ENCODE assay signal across 16 cellular contexts in the genomic region with DNA sequence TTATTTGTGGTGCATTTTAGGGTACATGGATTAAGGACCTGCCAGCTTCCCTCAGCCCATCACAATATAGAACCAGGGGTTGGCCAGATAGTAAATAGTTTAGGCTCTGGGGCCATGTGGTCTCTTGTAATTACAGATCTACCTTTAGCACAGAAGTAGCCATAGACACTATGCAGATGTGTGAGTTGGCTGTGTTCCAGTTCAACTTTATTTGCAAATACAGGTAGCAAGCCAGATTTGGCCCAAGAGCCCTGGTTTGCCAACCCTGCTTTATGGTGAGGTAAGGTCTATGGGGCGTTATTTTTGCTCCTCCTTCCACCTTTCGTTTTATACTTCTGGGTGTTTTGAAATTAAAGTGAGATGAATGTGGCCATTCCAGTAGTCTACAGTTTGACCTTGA.
"Had no signal": no experiment of that assay in that cellular context is flagged by ENCODE, and none has a peak within 500 bp of the region (broad histone marks: within the 10 kb centered on the region; RNA-seq: fewer than 3 reads in every experiment).

No MANE protein-coding gene starts in this region.

- ATAC-seq: activated CD8-positive, alpha-beta T cell treated with anti-CD3 and anti-CD28 coated beads, Interleukin-2, amount 10 ng/mL, durations not matched to agents 7 days and 5 days; foreskin keratinocyte; stimulated activated naive CD8-positive, alpha-beta T cell treated with anti-CD3 and anti-CD28 coated beads, Interleukin-15, amount 100 ng/mL, for 72 hours; upper lobe of right lung; WTC11 had no signal

- H3K9me3 ChIP-seq: testis, upper lobe of right lung had no signal

- H3K4me3 Mint-ChIP-seq: activated CD8-positive, alpha-beta T cell treated with anti-CD3 and anti-CD28 coated beads, Interleukin-2, amount 10 ng/mL, durations not matched to agents 7 days and 5 days; activated naive CD8-positive, alpha-beta T cell treated with anti-CD3 and anti-CD28 coated beads for 36 hours; brain; central memory CD8-positive, alpha-beta T cell; dendritic cell treated with granulocyte-macrophage colony-stimulating factor and Interleukin-4, amounts not matched to agents 40 ng/mL and 50 ng/mL, for 4 days; stimulated activated naive CD8-positive, alpha-beta T cell treated with anti-CD3 and anti-CD28 coated beads, Interleukin-15, amount 100 ng/mL, for 72 hours; WTC11 had no signal

- H3K27ac Mint-ChIP-seq: activated CD8-positive, alpha-beta T cell treated with anti-CD3 and anti-CD28 coated beads, Interleukin-2, amount 10 ng/mL, durations not matched to agents 7 days and 5 days; activated naive CD8-positive, alpha-beta T cell treated with anti-CD3 and anti-CD28 coated beads for 36 hours; dendritic cell treated with granulocyte-macrophage colony-stimulating factor and Interleukin-4, amounts not matched to agents 40 ng/mL and 50 ng/mL, for 4 days; WTC11 had no signal

- H3K9me3 Mint-ChIP-seq: central memory CD8-positive, alpha-beta T cell; dendritic cell treated with granulocyte-macrophage colony-stimulating factor and Interleukin-4, amounts not matched to agents 40 ng/mL and 50 ng/mL, for 4 days had no signal

- DNase-seq: activated CD4-positive, alpha-beta T cell treated with anti-CD3 and anti-CD28 coated beads for 48 hours; activated CD8-positive, alpha-beta memory T cell treated with anti-CD3 and anti-CD28 coated beads, Interleukin-2, amount 50 U/mL, for 4 hours; activated CD8-positive, alpha-beta T cell treated with anti-CD3 and anti-CD28 coated beads, Interleukin-2, amount 10 ng/mL, durations not matched to agents 7 days and 5 days; activated gamma-delta T cell treated with Interleukin-2 at 50 U/mL for 16 hours; activated naive CD8-positive, alpha-beta T cell treated with anti-CD3 and anti-CD28 coated beads for 36 hours; amygdala; effector memory CD4-positive, alpha-beta T cell; foreskin keratinocyte; stimulated activated CD4-positive, alpha-beta T cell treated with anti-CD3 and anti-CD28 coated beads, Interleukin-1b, Interleukin-23, amount 100 ng/mL, for 48 hours; stimulated activated naive CD8-positive, alpha-beta T cell treated with anti-CD3 and anti-CD28 coated beads, Interleukin-15, amount 100 ng/mL, for 72 hours; testis; upper lobe of right lung had no signal

- H3K27me3 Mint-ChIP-seq: activated naive CD8-positive, alpha-beta T cell treated with anti-CD3 and anti-CD28 coated beads for 36 hours; brain; central memory CD8-positive, alpha-beta T cell; dendritic cell treated with granulocyte-macrophage colony-stimulating factor and Interleukin-4, amounts not matched to agents 40 ng/mL and 50 ng/mL, for 4 days; stimulated activated naive CD8-positive, alpha-beta T cell treated with anti-CD3 and anti-CD28 coated beads, Interleukin-15, amount 100 ng/mL, for 72 hours had no signal
